9 cellular contexts compared by ENCODE assay signal in genomic region chr1:168543840-168544498, GRCh38. TPM values are rescaled to one million over a fixed set of nuclear protein-coding genes. Genes with fewer than 3 reads are reported as not detected.
"Had no signal": no experiment of that assay in that cellular context is flagged by ENCODE, and none has a peak within 500 bp of the region (broad histone marks: within the 10 kb centered on the region; RNA-seq: fewer than 3 reads in every experiment).

XCL2 (minus strand) TSS chr1:168543997; CDS start chr1:168543964, 33 bp downstream.

RNA-seq across cellular contexts. Expression of gene XCL2, which starts in this region (rescaled TPM):
- total RNA-seq: esophagus muscularis mucosa, foreskin keratinocyte, kidney epithelial cell, lower leg skin, mesothelial cell of epicardium, osteocyte, posterior vena cava, T-helper 17 cell, thyroid gland had no signal
